In the genomic region with DNA sequence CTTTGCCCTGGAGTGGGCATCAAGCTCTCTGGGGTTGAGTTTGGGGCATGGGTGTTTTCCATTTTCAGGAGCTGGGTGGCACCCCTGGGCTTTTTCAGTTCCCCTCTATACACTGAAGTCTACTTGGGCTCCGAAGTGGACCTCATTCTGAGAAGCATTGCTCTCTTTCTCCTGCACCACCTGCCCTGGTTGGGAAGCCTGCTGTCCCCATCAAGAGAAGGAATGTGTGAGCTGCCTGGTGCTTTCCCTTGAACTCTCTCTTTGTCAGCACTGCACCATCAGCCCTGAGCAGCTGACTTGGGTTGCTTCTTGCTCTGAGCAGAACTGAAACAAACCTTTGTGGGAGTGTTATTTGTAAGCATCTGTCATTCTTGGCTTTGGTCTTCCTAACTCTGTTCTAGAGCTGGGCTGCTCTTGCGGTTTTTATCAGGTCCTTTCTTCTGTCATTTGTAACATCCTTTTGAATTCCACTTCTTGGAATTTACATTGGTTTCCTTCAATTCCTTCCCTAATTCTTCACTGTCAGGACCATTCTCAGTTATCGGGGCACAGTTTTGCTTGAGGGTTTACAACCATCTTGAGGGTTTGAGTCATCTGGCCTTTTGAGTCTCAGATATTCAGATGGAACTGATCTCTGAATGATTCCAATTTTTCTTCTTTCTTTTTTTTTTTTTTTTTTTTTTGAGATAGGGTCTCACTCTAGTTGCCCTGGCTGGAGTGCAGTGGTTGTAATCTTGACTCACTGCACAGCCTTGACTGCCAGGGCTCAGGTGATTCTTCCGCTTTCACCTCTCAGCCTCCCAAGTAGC, we compare ENCODE assay signal across 8 cellular contexts. TPM values are rescaled to one million over a fixed set of nuclear protein-coding genes. Genes with fewer than 3 reads are reported as not detected.
DNase-seq lines count a peak whose midpoint lies in the region; ATAC-seq and TF ChIP-seq lines count a peak whose summit lies in the region.

No MANE protein-coding gene starts in this region.

- H3K4me1 ChIP-seq in Karpas-422 (ENCODE audit: low read length): peaks cover 44% of the 10 kb centered on the region
- H3K4me1 ChIP-seq in SJCRH30: no peaks in the 10 kb centered on the region
- peaks cover 10 to 18% of the 10 kb centered on the region in 2 donors for H3K4me1 ChIP-seq in breast epithelium

- H3K36me3 ChIP-seq in Karpas-422 (ENCODE audit: insufficient read depth, low read length) (peaks cover 3% of the 10 kb centered on the region; the same call in 1 of the 2 replicates), SJCRH30 (peaks cover 33% of the 10 kb centered on the region), breast epithelium (no peaks in the 10 kb centered on the region)

- no peaks in the 10 kb centered on the region for H3K27me3 ChIP-seq in Karpas-422 (ENCODE audit: low read length)
- H3K27me3 ChIP-seq in SJCRH30: no peaks in the 10 kb centered on the region
- no peaks in the 10 kb centered on the region for H3K27me3 ChIP-seq in breast epithelium

- no peak for TF ChIP-seq CTCF in breast epithelium (IDR thresholded peaks at IDR 0.05)

- ATAC-seq in GM21526 (IDR thresholded peaks at IDR 0.05; ENCODE audit: low FRiP score, unreplicated experiment): peak; percentile 75

- H2AFZ ChIP-seq in Karpas-422 (ENCODE audit: low read length): no peak overlapping the region

- H3K4me2 ChIP-seq in Karpas-422 (ENCODE audit: low read depth, low read length, poor library complexity, severe bottlenecking): peak overlapping the region; percentile 23

- H3K9me3 ChIP-seq in Karpas-422 (ENCODE audit: low read length) (no peaks in the 10 kb centered on the region), SJCRH30 (replicated peaks) (no peaks in the 10 kb centered on the region), breast epithelium (no peaks in the 10 kb centered on the region)

- H4K20me1 ChIP-seq in Karpas-422 (ENCODE audit: insufficient read depth, low read depth, low read length): peaks cover 53% of the 10 kb centered on the region

- no peaks in the 10 kb centered on the region for H3K9me2 ChIP-seq in Karpas-422 (replicated peaks; ENCODE audit: insufficient read depth, low read length)

- H3K79me2 ChIP-seq in Karpas-422 (ENCODE audit: low read length): peaks cover 92% of the 10 kb centered on the region

- intact Hi-C loops in breast epithelium (cut with DNase I; ENCODE audit: low total_unique reads): no loop called here

- TF ChIP-seq POLR2A in breast epithelium (IDR thresholded peaks at IDR 0.05): no peak

- DNase-seq in GM03348 (ENCODE audit: low spot score) (peak; percentile 35), Karpas-422 (no peak), putamen (ENCODE audit: low spot score) (peak; percentile 55), SJCRH30 (no peak), breast epithelium (ENCODE audit: low spot score in 2 of 2) (no peak), NCI-H1048 (lab: John Stamatoyannopoulos, UW) (no peak)

- no peak overlapping the region for H3K4me3 ChIP-seq in Karpas-422 (ENCODE audit: low read length)
- no peak overlapping the region for H3K4me3 ChIP-seq in SJCRH30
- H3K4me3 ChIP-seq in breast epithelium: no peak overlapping the region

- no peak overlapping the region for H3K9ac ChIP-seq in Karpas-422 (ENCODE audit: low read length)

- H3K27ac ChIP-seq in Karpas-422 (ENCODE audit: low read length) (peak overlapping the region; percentile 55), angular gyrus (ENCODE audit: low read depth, low read length) (peak overlapping the region; percentile 67), SJCRH30 (no peak overlapping the region), breast epithelium (no peak overlapping the region)

RNA-seq across cellular contexts. Expression of a gene that starts 20.5 kb away (rescaled TPM):
- 38.7 and 56.1 TPM in 2 replicates for total RNA-seq in Karpas-422 (2014; rRNA removed; shearing (Covaris generic); ENCODE audit: low replicate concordance)
- total RNA-seq in SJCRH30 (2014; rRNA removed; shearing (Covaris generic)): 102 and 103 TPM in 2 replicates
- 10 to 100 TPM; 34.1 to 40.8 (median 38.3) TPM for total RNA-seq in breast epithelium

RNA-seq across cellular contexts. Expression of a gene that starts 36.7 kb away (rescaled TPM):
- total RNA-seq in Karpas-422 (2014; rRNA removed; shearing (Covaris generic); ENCODE audit: low replicate concordance): 0.65 TPM in 1 of 2 replicates, not detected in the other
- total RNA-seq in SJCRH30 (2014; rRNA removed; shearing (Covaris generic)): 0.28 and 0.49 TPM in 2 replicates
- under 1 TPM in 1 of 3 donors, not detected in 2; 0.15 TPM for total RNA-seq in breast epithelium

RNA-seq across cellular contexts. Expression of a gene that starts 41.8 kb away (rescaled TPM):
- 59.1 and 109 TPM in 2 replicates for total RNA-seq in Karpas-422 (2014; rRNA removed; shearing (Covaris generic); ENCODE audit: low replicate concordance)
- 7.8 and 8.9 TPM in 2 replicates for total RNA-seq in SJCRH30 (2014; rRNA removed; shearing (Covaris generic))
- total RNA-seq in breast epithelium: 10 to 100 TPM; 15.4 to 33.2 (median 28.2) TPM

RNA-seq across cellular contexts. Expression of a gene that starts 44.6 kb away (rescaled TPM):
- 0.11 and 1.3 TPM in 2 replicates for total RNA-seq in Karpas-422 (2014; rRNA removed; shearing (Covaris generic); ENCODE audit: low replicate concordance)
- total RNA-seq in SJCRH30 (2014; rRNA removed; shearing (Covaris generic)): 0.38 TPM in 1 of 2 replicates, not detected in the other
- under 1 TPM in 2 of 3 donors, not detected in 1; 0.15 to 0.33 TPM for total RNA-seq in breast epithelium

RNA-seq across cellular contexts. Expression of a gene that starts 54.1 kb away (rescaled TPM):
- 19.0 and 72.9 TPM in 2 replicates for total RNA-seq in Karpas-422 (2014; rRNA removed; shearing (Covaris generic); ENCODE audit: low replicate concordance)
- 12.8 and 17.0 TPM in 2 replicates for total RNA-seq in SJCRH30 (2014; rRNA removed; shearing (Covaris generic))
- total RNA-seq in breast epithelium: 10 to 100 TPM; 23.1 to 50.1 (median 26.6) TPM

Comparison
In these comparisons a context has a peak if more than half of its experiments do, and no peak if none do; other contexts are left out.
1. DNase-seq: peak in GM03348 (single experiment) and putamen (single experiment); none in Karpas-422 (single experiment), SJCRH30 (0 of 2), breast epithelium (0 of 2) and NCI-H1048 (single experiment).
2. H3K27ac ChIP-seq: peak in Karpas-422 (single experiment) and angular gyrus (single experiment); none in SJCRH30 (single experiment) and breast epithelium (0 of 2).